14 cellular contexts compared by ENCODE assay signal in the genomic region with DNA sequence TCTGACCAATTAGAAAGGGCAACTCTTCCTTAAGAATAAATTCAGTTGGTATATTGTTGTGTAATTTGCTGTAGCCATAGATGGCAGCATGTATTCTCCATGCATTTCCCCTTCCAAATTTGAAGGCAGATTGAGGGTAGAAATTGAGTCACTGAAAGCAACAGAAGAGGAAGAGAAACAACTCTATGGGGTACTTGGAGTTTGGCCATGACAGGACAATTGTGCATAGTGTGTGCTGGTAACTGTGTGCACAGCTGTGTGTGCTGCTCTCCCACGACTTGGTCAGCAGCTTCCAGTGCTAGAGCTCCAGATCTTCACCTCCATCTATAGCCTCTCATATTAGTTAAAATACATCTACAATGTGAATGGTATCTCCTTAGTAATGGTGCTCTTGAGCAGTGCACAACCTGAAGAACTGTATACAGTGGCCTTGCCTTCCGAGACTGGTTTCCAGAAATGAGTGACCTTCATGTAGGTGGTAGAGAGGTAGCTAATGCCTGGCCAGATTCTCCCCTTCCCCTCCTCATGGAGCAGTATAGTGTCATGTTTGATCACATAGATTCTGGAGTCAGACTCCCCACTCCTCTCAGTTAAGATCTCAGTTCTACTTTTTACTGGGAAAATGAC. TPM values are rescaled to one million over a fixed set of nuclear protein-coding genes. Genes with fewer than 3 reads are reported as not detected.
A peak's percentile ranks its signal among the peaks of the same experiment; 100 is the strongest.
DNase-seq lines count a peak whose midpoint lies in the region; ATAC-seq and TF ChIP-seq lines count a peak whose summit lies in the region.
"Had no signal": no experiment of that assay in that cellular context is flagged by ENCODE, and none has a peak within 500 bp of the region (broad histone marks: within the 10 kb centered on the region; RNA-seq: fewer than 3 reads in every experiment).

No MANE protein-coding gene starts in this region.

- CTCF ChIA-PET in activated CD8-positive, alpha-beta T cell treated with anti-CD3 and anti-CD28 coated beads, Interleukin-2, amount 10 ng/mL, durations not matched to agents 7 days and 5 days (lab: Charles Lee): interaction anchor here (0.7 to 7.8 kb wide), 7 partner anchors 10 to 201 kb away, joined by 3 to 71 read pairs (median 6); no protein-coding TSS in a partner anchor

- no peak overlapping the region for H3K27ac Mint-ChIP-seq in activated CD8-positive, alpha-beta T cell treated with anti-CD3 and anti-CD28 coated beads, Interleukin-2, amount 10 ng/mL, durations not matched to agents 7 days and 5 days
- no peak overlapping the region for H3K27ac Mint-ChIP-seq in activated T-cell treated with anti-CD3 and anti-CD28 coated beads, Interleukin-2, amount 50 U/mL, for 72 hours
- H3K27ac Mint-ChIP-seq: activated CD4-positive, alpha-beta memory T cell treated with anti-CD3 and anti-CD28 coated beads for 36 hours; memory B cell had no signal

- no peak for TF ChIP-seq CTCF in HL-60 (IDR thresholded peaks at IDR 0.05; ENCODE audit: insufficient read depth, low read length)

- H3K27ac ChIP-seq in HL-60 (replicated peaks): no peak overlapping the region
- H3K27ac ChIP-seq: ovary had no signal

- no peaks in the 10 kb centered on the region for H3K36me3 Mint-ChIP-seq in activated CD8-positive, alpha-beta T cell treated with anti-CD3 and anti-CD28 coated beads, Interleukin-2, amount 10 ng/mL, durations not matched to agents 7 days and 5 days (ENCODE audit: low read depth)
- H3K36me3 Mint-ChIP-seq in activated T-cell treated with anti-CD3 and anti-CD28 coated beads, Interleukin-2, amount 50 U/mL, for 72 hours (ENCODE audit: insufficient read depth in 2 of 2): no peaks in the 10 kb centered on the region
- H3K36me3 Mint-ChIP-seq: activated CD4-positive, alpha-beta memory T cell treated with anti-CD3 and anti-CD28 coated beads for 36 hours; memory B cell had no signal

- peaks cover 32% of the 10 kb centered on the region for H3K27me3 Mint-ChIP-seq in activated CD8-positive, alpha-beta T cell treated with anti-CD3 and anti-CD28 coated beads, Interleukin-2, amount 10 ng/mL, durations not matched to agents 7 days and 5 days (ENCODE audit: low read depth)
- H3K27me3 Mint-ChIP-seq in activated T-cell treated with anti-CD3 and anti-CD28 coated beads, Interleukin-2, amount 50 U/mL, for 72 hours (ENCODE audit: low read depth): peaks cover 15% of the 10 kb centered on the region

- H3K27me3 ChIP-seq in HL-60 (ENCODE audit: insufficient read depth, poor library complexity, severe bottlenecking): no peaks in the 10 kb centered on the region
- H3K27me3 ChIP-seq: ovary had no signal

- no peak overlapping the region for H3K4me3 Mint-ChIP-seq in activated CD8-positive, alpha-beta T cell treated with anti-CD3 and anti-CD28 coated beads, Interleukin-2, amount 10 ng/mL, durations not matched to agents 7 days and 5 days
- no peak overlapping the region for H3K4me3 Mint-ChIP-seq in activated T-cell treated with anti-CD3 and anti-CD28 coated beads, Interleukin-2, amount 50 U/mL, for 72 hours
- H3K4me3 Mint-ChIP-seq: activated CD4-positive, alpha-beta memory T cell treated with anti-CD3 and anti-CD28 coated beads for 36 hours; memory B cell had no signal

- peaks cover 24% of the 10 kb centered on the region for H3K4me1 Mint-ChIP-seq in activated CD8-positive, alpha-beta T cell treated with anti-CD3 and anti-CD28 coated beads, Interleukin-2, amount 10 ng/mL, durations not matched to agents 7 days and 5 days (ENCODE audit: low read depth)
- peaks cover 20% of the 10 kb centered on the region for H3K4me1 Mint-ChIP-seq in activated T-cell treated with anti-CD3 and anti-CD28 coated beads, Interleukin-2, amount 50 U/mL, for 72 hours (ENCODE audit: low read depth)

- H3K9me3 Mint-ChIP-seq in activated CD8-positive, alpha-beta T cell treated with anti-CD3 and anti-CD28 coated beads, Interleukin-2, amount 10 ng/mL, durations not matched to agents 7 days and 5 days (ENCODE audit: insufficient read depth): no peaks in the 10 kb centered on the region
- no peaks in the 10 kb centered on the region for H3K9me3 Mint-ChIP-seq in activated T-cell treated with anti-CD3 and anti-CD28 coated beads, Interleukin-2, amount 50 U/mL, for 72 hours
- H3K9me3 Mint-ChIP-seq: activated CD4-positive, alpha-beta memory T cell treated with anti-CD3 and anti-CD28 coated beads for 36 hours; memory B cell had no signal

- intact Hi-C loops in sciatic nerve (cut with DNase I): no loop called here

- peak; percentile 58 for ATAC-seq in GM19025 (IDR thresholded peaks at IDR 0.05; ENCODE audit: low read depth, unreplicated experiment)
- ATAC-seq in HG02763 (IDR thresholded peaks at IDR 0.05; ENCODE audit: unreplicated experiment): peak; percentile 33
- ATAC-seq in sciatic nerve: peak; percentile 30
- ATAC-seq in activated CD8-positive, alpha-beta T cell treated with anti-CD3 and anti-CD28 coated beads, Interleukin-2, amount 10 ng/mL, durations not matched to agents 7 days and 5 days: no peak
- no peak for ATAC-seq in activated T-cell treated with anti-CD3 and anti-CD28 coated beads, Interleukin-2, amount 50 U/mL, for 72 hours (replicated peaks in 1 of 2)

- POLR2A ChIA-PET in activated CD8-positive, alpha-beta T cell treated with anti-CD3 and anti-CD28 coated beads, Interleukin-2, amount 10 ng/mL, durations not matched to agents 7 days and 5 days (lab: Charles Lee): no interaction called here

- H3K4me3 ChIP-seq in HL-60 (replicated peaks; ENCODE audit: insufficient read depth, low read length): no peak overlapping the region
- H3K4me3 ChIP-seq: ovary had no signal

- DNase-seq in HL-60 (ENCODE audit: low read depth in 1 of 2, low spot score in 1 of 2): peak; percentile 36 to 79
- no peak for DNase-seq in sciatic nerve (ENCODE audit: low spot score)
- no peak for DNase-seq in hippocampal formation (lab: John Stamatoyannopoulos, UW)
- no peak for DNase-seq in activated CD8-positive, alpha-beta T cell treated with anti-CD3 and anti-CD28 coated beads, Interleukin-2, amount 10 ng/mL, durations not matched to agents 7 days and 5 days
- no peak for DNase-seq in activated T-cell treated with anti-CD3 and anti-CD28 coated beads, Interleukin-2, amount 50 U/mL, for 72 hours
- DNase-seq: activated CD4-positive, alpha-beta memory T cell treated with anti-CD3 and anti-CD28 coated beads for 36 hours; activated naive CD4-positive, alpha-beta T cell treated with anti-CD3 and anti-CD28 coated beads, Interleukin-2, amount 50 U/mL, for 16 hours; Caco-2; cerebellar nuclear complex; NCI-H1417 treated with DMSO at 0.1 percent for 48 hours; ovary had no signal

RNA-seq across cellular contexts. Expression of gene FCAMR, which starts 0.9 kb away (rescaled TPM):
- not detected for total RNA-seq in sciatic nerve
- not detected for total RNA-seq in activated CD8-positive, alpha-beta T cell treated with anti-CD3 and anti-CD28 coated beads, Interleukin-2, amount 10 ng/mL, durations not matched to agents 7 days and 5 days
- total RNA-seq in activated T-cell treated with anti-CD3 and anti-CD28 coated beads, Interleukin-2, amount 50 U/mL, for 72 hours: not detected
- total RNA-seq: activated CD4-positive, alpha-beta memory T cell treated with anti-CD3 and anti-CD28 coated beads for 36 hours; ovary had no signal

RNA-seq across cellular contexts. Expression of gene PIGR, which starts 24.9 kb away (rescaled TPM):
- 0.49 TPM for total RNA-seq in sciatic nerve
- total RNA-seq in activated CD8-positive, alpha-beta T cell treated with anti-CD3 and anti-CD28 coated beads, Interleukin-2, amount 10 ng/mL, durations not matched to agents 7 days and 5 days: not detected
- total RNA-seq in activated T-cell treated with anti-CD3 and anti-CD28 coated beads, Interleukin-2, amount 50 U/mL, for 72 hours: under 1 TPM in 1 of 2 donors, not detected in 1; 0.12 TPM
- total RNA-seq: Caco-2 had no signal

RNA-seq across cellular contexts. Expression of gene FCMR, which starts 49.4 kb away (rescaled TPM):
- 5.0 TPM for total RNA-seq in sciatic nerve
- total RNA-seq in activated CD8-positive, alpha-beta T cell treated with anti-CD3 and anti-CD28 coated beads, Interleukin-2, amount 10 ng/mL, durations not matched to agents 7 days and 5 days: 10 to 100 TPM; 51.5 to 56.8 TPM
- total RNA-seq in activated T-cell treated with anti-CD3 and anti-CD28 coated beads, Interleukin-2, amount 50 U/mL, for 72 hours: 10 to 100 TPM; 47.3 to 50.3 TPM
- total RNA-seq: Caco-2 had no signal

Comparison
In these comparisons a context has a peak if more than half of its experiments do, and no peak if none do; other contexts are left out.
1. ATAC-seq: peak in GM19025 (single experiment), HG02763 (single experiment) and sciatic nerve (single experiment); none in activated CD8-positive, alpha-beta T cell treated with anti-CD3 and anti-CD28 coated beads, Interleukin-2, amount 10 ng/mL, durations not matched to agents 7 days and 5 days (single experiment) and activated T-cell treated with anti-CD3 and anti-CD28 coated beads, Interleukin-2, amount 50 U/mL, for 72 hours (0 of 2).
2. DNase-seq: peak in HL-60 (2 of 2); none in sciatic nerve (single experiment), hippocampal formation (0 of 2), activated CD8-positive, alpha-beta T cell treated with anti-CD3 and anti-CD28 coated beads, Interleukin-2, amount 10 ng/mL, durations not matched to agents 7 days and 5 days (single experiment) and activated T-cell treated with anti-CD3 and anti-CD28 coated beads, Interleukin-2, amount 50 U/mL, for 72 hours (0 of 2).